37 cellular contexts compared by ENCODE assay signal in the genomic region with DNA sequence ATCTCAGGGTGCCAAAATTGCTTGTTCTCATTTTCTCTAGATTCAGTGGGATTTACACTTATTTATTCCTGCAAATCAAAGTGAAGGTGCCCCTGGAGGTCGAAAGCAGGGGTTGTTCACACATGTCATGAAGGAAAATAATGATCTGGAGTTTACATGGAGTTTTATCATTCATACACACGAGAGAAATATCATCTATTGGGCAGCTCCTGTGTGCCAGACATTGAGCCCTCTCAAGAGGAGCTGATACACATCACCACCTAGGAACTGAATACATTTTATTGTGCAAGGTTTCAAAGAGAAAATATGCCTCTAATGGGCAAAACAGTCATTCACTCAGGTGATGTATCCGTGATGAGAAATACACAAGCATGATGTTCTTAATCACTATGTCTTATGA. TPM values are rescaled to one million over a fixed set of nuclear protein-coding genes. Genes with fewer than 3 reads are reported as not detected.
"Had no signal": no experiment of that assay in that cellular context is flagged by ENCODE, and none has a peak within 500 bp of the region (broad histone marks: within the 10 kb centered on the region; RNA-seq: fewer than 3 reads in every experiment).

No MANE protein-coding gene starts in this region.

- H3K4me3 ChIP-seq: adrenal gland, ascending aorta, body of pancreas, breast epithelium, cardiac muscle cell had no signal

- H3K27ac ChIP-seq: adrenal gland, ascending aorta, body of pancreas, brain microvascular endothelial cell, breast epithelium, cardiac muscle cell had no signal

- DNase-seq: activated effector memory CD4-positive, alpha-beta T cell treated with anti-CD3 and anti-CD28 coated beads, Interleukin-2, amount 50 U/mL, for 16 hours; activated effector memory CD4-positive, alpha-beta T cell treated with Interleukin-2 at 50 U/mL for 16 hours; activated gamma-delta T cell; activated gamma-delta T cell treated with Interleukin-2 at 50 U/mL for 16 hours; activated naive CD4-positive, alpha-beta T cell; activated naive CD4-positive, alpha-beta T cell treated with anti-CD3 and anti-CD28 coated beads for 36 hours; activated naive CD4-positive, alpha-beta T cell treated with anti-CD3 and anti-CD28 coated beads, Interleukin-2, amount 10 ng/mL, durations not matched to agents 7 days and 5 days; activated naive CD4-positive, alpha-beta T cell treated with anti-CD3 and anti-CD28 coated beads, Interleukin-2, amount 50 U/mL, for 16 hours; activated naive CD4-positive, alpha-beta T cell treated with Interleukin-2 at 50 U/mL for 16 hours; activated naive CD8-positive, alpha-beta T cell treated with anti-CD3 and anti-CD28 coated beads for 36 hours; activated naive CD8-positive, alpha-beta T cell treated with anti-CD3 and anti-CD28 coated beads, Interleukin-2, amount 10 ng/mL, durations not matched to agents 7 days and 5 days; activated naive CD8-positive, alpha-beta T cell treated with anti-CD3 and anti-CD28 coated beads, Interleukin-2, amount 50 U/mL, for 24 hours; activated T-cell treated with anti-CD3 and anti-CD28 coated beads, Interleukin-2, amount 50 U/mL, for 1 hour; activated T-cell treated with anti-CD3 and anti-CD28 coated beads, Interleukin-2, amount 50 U/mL, for 24 hours; activated T-cell treated with anti-CD3 and anti-CD28 coated beads, Interleukin-2, amount 50 U/mL, for 4 hours; activated T-cell treated with anti-CD3 and anti-CD28 coated beads, Interleukin-2, amount 50 U/mL, for 48 hours; activated T-cell treated with anti-CD3 and anti-CD28 coated beads, Interleukin-2, amount 50 U/mL, for 72 hours; adrenal gland; amniotic stem cell; amygdala; anterior cingulate cortex; aorta; body of pancreas; brain microvascular endothelial cell; caudate nucleus; central memory CD4-positive, alpha-beta T cell; cerebellar nuclear complex had no signal

- H3K4me1 ChIP-seq: adrenal gland, ascending aorta had no signal

- H3K36me3 ChIP-seq: adrenal gland, ascending aorta, brain microvascular endothelial cell, breast epithelium, cardiac muscle cell had no signal

- ATAC-seq: activated naive CD4-positive, alpha-beta T cell treated with anti-CD3 and anti-CD28 coated beads, Interleukin-2, amount 50 U/mL, for 72 hours; activated naive CD8-positive, alpha-beta T cell treated with anti-CD3 and anti-CD28 coated beads, Interleukin-2, amount 50 U/mL, for 24 hours; activated T-cell treated with anti-CD3 and anti-CD28 coated beads, Interleukin-2, amount 50 U/mL, for 4 hours; activated T-cell treated with anti-CD3 and anti-CD28 coated beads, Interleukin-2, amount 50 U/mL, for 72 hours; activated T-helper 17 cell treated with anti-CD3 and anti-CD28 coated beads, Interleukin-2, amount 50 U/mL, for 72 hours; body of pancreas had no signal

- H3K9me3 ChIP-seq: adrenal gland, ascending aorta, body of pancreas, breast epithelium had no signal

RNA-seq across cellular contexts. Expression of a gene that starts 23.5 kb away (rescaled TPM):
- total RNA-seq: activated naive CD4-positive, alpha-beta T cell treated with anti-CD3 and anti-CD28 coated beads for 36 hours; activated naive CD8-positive, alpha-beta T cell treated with anti-CD3 and anti-CD28 coated beads, Interleukin-2, amount 10 ng/mL, durations not matched to agents 7 days and 5 days; activated T-helper 17 cell treated with anti-CD3 and anti-CD28 coated beads, Interleukin-2, amount 50 U/mL, for 72 hours; ascending aorta; astrocyte; bronchial epithelial cell; cardiac muscle cell; cardiac septum; cerebellum; chondrocyte had no signal
